Comparison of ENCODE assay signal across 1 cellular context in genomic region chr1:147717051-147717705, GRCh38.
TF ChIP-seq lines count a peak whose summit lies in the region.

No MANE protein-coding gene starts in this region.

TF ChIP-seq in HepG2, 621 proteins besides CTCF, POLR2A, EP300 and RAD21 (continued from another document and continues in another):
- TF ChIP-seq ZNF276 (CRISPR knock-in tag; IDR thresholded peaks at IDR 0.05; ENCODE audit: low read depth) (no peak), PRPF4 (IDR thresholded peaks at IDR 0.05; ENCODE audit: low read depth, low read length, poor library complexity, severe bottlenecking) (no peak), MIXL1 (CRISPR knock-in tag; IDR thresholded peaks at IDR 0.05) (no peak), AHDC1 (CRISPR knock-in tag; IDR thresholded peaks at IDR 0.05; ENCODE audit: borderline replicate concordance) (peak; percentile 54; the same call in 1 of the 2 replicates), ARID4A (CRISPR knock-in tag; IDR thresholded peaks at IDR 0.05; ENCODE audit: borderline replicate concordance) (no peak), MIER3 (CRISPR knock-in tag; IDR thresholded peaks at IDR 0.05; ENCODE audit: borderline replicate concordance) (peak; percentile 38; the same call in 1 of the 2 replicates), ZNF18 (CRISPR knock-in tag; IDR thresholded peaks at IDR 0.05; ENCODE audit: insufficient replicate concordance) (no peak), JUND (CRISPR knock-in tag; IDR thresholded peaks at IDR 0.05) (peak; percentile 58; the same call in 1 of the 2 replicates), SOX13 (IDR thresholded peaks at IDR 0.05) (peak; percentile 57; the same call in 1 of the 2 replicates), SOX13 (CRISPR knock-in tag; conservative IDR thresholded peaks at IDR 0.05 in 1 of 2, IDR thresholded peaks at IDR 0.05 in 1 of 2) (peak in 1 of 2 experiments; percentile 89; a peak in 2 of 4 replicates), ZNF562 (CRISPR knock-in tag; IDR thresholded peaks at IDR 0.05; ENCODE audit: borderline replicate concordance) (no peak), ZNF615 (CRISPR knock-in tag; IDR thresholded peaks at IDR 0.05; ENCODE audit: borderline replicate concordance) (no peak), ZNF263 (CRISPR knock-in tag; IDR thresholded peaks at IDR 0.05) (no peak), SALL1 (CRISPR knock-in tag; IDR thresholded peaks at IDR 0.05) (peak; percentile 35; the same call in 1 of the 2 replicates), TEAD3 (CRISPR knock-in tag; optimal IDR thresholded peaks at IDR 0.05; ENCODE audit: borderline replicate concordance) (peak; percentile 56), SMAD3 (CRISPR knock-in tag; IDR thresholded peaks at IDR 0.05) (no peak), PHF5A (CRISPR knock-in tag; IDR thresholded peaks at IDR 0.05; ENCODE audit: low read depth, unreplicated experiment) (no peak), FOSL2 (CRISPR knock-in tag; IDR thresholded peaks at IDR 0.05) (peak; percentile 98), HMG20A (CRISPR knock-in tag; IDR thresholded peaks at IDR 0.05; ENCODE audit: borderline replicate concordance) (peak; percentile 39; the same call in 1 of the 2 replicates), ZNF777 (CRISPR knock-in tag; IDR thresholded peaks at IDR 0.05) (no peak), SNAPC5 (CRISPR knock-in tag; IDR thresholded peaks at IDR 0.05; ENCODE audit: borderline replicate concordance) (no peak), SRSF4 (IDR thresholded peaks at IDR 0.05; ENCODE audit: low read depth, low read length, poor library complexity, severe bottlenecking) (no peak), TFE3 (CRISPR knock-in tag; IDR thresholded peaks at IDR 0.05) (0 out of 2 replicates have a peak, but pooled peaks have one; percentile 24), SIX1 (CRISPR knock-in tag; IDR thresholded peaks at IDR 0.05; ENCODE audit: borderline replicate concordance) (peak; percentile 91; the same call in 1 of the 2 replicates), TEF (CRISPR knock-in tag; IDR thresholded peaks at IDR 0.05) (peak; percentile 83; the same call in 1 of the 2 replicates), ZNF644 (CRISPR knock-in tag; IDR thresholded peaks at IDR 0.05; ENCODE audit: low read depth) (peak; percentile 64; the same call in 1 of the 2 replicates), ZNF574 (CRISPR knock-in tag; IDR thresholded peaks at IDR 0.05) (0 out of 2 replicates have a peak, but pooled peaks have one; percentile 27), SUZ12 (IDR thresholded peaks at IDR 0.05; ENCODE audit: low read depth, low read length) (no peak), FLYWCH1 (CRISPR knock-in tag; IDR thresholded peaks at IDR 0.05) (no peak), SRY (CRISPR knock-in tag; IDR thresholded peaks at IDR 0.05) (no peak), PRDM4 (CRISPR knock-in tag; IDR thresholded peaks at IDR 0.05; ENCODE audit: borderline replicate concordance) (no peak), HDAC1 (CRISPR knock-in tag; IDR thresholded peaks at IDR 0.05) (peak; percentile 44; the same call in 1 of the 2 replicates), FOXA3 (CRISPR knock-in tag; IDR thresholded peaks at IDR 0.05) (peak; percentile 62; the same call in 1 of the 2 replicates)
